Comparison of ENCODE assay signal across 8 cellular contexts in genomic region chr3:71066356-71066755, GRCh38.
A peak's percentile ranks its signal among the peaks of the same experiment; 100 is the strongest.
DNase-seq lines count a peak whose midpoint lies in the region; ATAC-seq and TF ChIP-seq lines count a peak whose summit lies in the region.

No MANE protein-coding gene starts in this region.

- H3K9me3 ChIP-seq in SK-N-SH: no peaks in the 10 kb centered on the region

- ATAC-seq in SK-N-SH treated with all-trans-retinoic acid at 6 μM for 48 hours: no peak

- H3K27me3 Mint-ChIP-seq in T-helper 1 cell treated with Interleukin-12 subunit alpha and Interleukin-12 subunit beta and Interleukin-4 antibody, amounts not matched to agents 30 μg/mL and 1 μg/mL, for 36 hours (ENCODE audit: low read depth): peaks cover 22% of the 10 kb centered on the region
- H3K27me3 Mint-ChIP-seq in glutamatergic neuron (ENCODE audit: unreplicated experiment): peaks cover 2% of the 10 kb centered on the region
- H3K27me3 Mint-ChIP-seq in stimulated activated naive CD8-positive, alpha-beta T cell treated with anti-CD3 and anti-CD28 coated beads, Interleukin-15, Interleukin-2, amounts not matched to agents 100 ng/mL and 50 ng/mL, for 24 hours: no peaks in the 10 kb centered on the region

- peak overlapping the region in 1 of 2 experiments; percentile 92; a peak in 2 of 4 replicates for H3K27ac ChIP-seq in SK-N-SH (ENCODE audit: low read depth in 2 of 2, low read length in 1 of 2)

- no peaks in the 10 kb centered on the region for H3K9me2 ChIP-seq in SK-N-SH

- H4K20me1 ChIP-seq in SK-N-SH (ENCODE audit: insufficient read depth): no peaks in the 10 kb centered on the region

- no peak for DNase-seq in SK-N-SH
- no peak for DNase-seq in glutamatergic neuron
- DNase-seq in ecto neural progenitor cell (ENCODE audit: low spot score): no peak
- no peak for DNase-seq in RPMI8226
- DNase-seq in NCI-H2227 treated with DMSO at 0.1 percent for 48 hours (lab: John Stamatoyannopoulos, UW): no peak

- H3K36me3 ChIP-seq in SK-N-SH (replicated peaks in 1 of 2; ENCODE audit: control insufficient read depth in 1 of 2, insufficient read depth in 2 of 2, low read length in 1 of 2): no peaks in the 10 kb centered on the region

- peaks cover 21 to 25% of the 10 kb centered on the region in 2 experiments; a peak in 3 of 4 replicates for H3K4me1 ChIP-seq in SK-N-SH (ENCODE audit: control insufficient read depth in 1 of 2, insufficient read depth in 2 of 2, low read depth in 1 of 2, low read length in 1 of 2)

- peak overlapping the region; percentile 90; the same call in 1 of the 2 replicates for H3K9ac ChIP-seq in SK-N-SH

- no peak overlapping the region for H2AFZ ChIP-seq in SK-N-SH (ENCODE audit: low read depth)

- peak overlapping the region; percentile 88 for H3K27ac Mint-ChIP-seq in T-helper 1 cell treated with Interleukin-12 subunit alpha and Interleukin-12 subunit beta and Interleukin-4 antibody, amounts not matched to agents 30 μg/mL and 1 μg/mL, for 36 hours
- H3K27ac Mint-ChIP-seq in glutamatergic neuron (ENCODE audit: unreplicated experiment): no peak overlapping the region
- peak overlapping the region; percentile 90 for H3K27ac Mint-ChIP-seq in stimulated activated naive CD8-positive, alpha-beta T cell treated with anti-CD3 and anti-CD28 coated beads, Interleukin-15, Interleukin-2, amounts not matched to agents 100 ng/mL and 50 ng/mL, for 24 hours

- TF ChIP-seq EP300 in SK-N-SH (IDR thresholded peaks at IDR 0.05; ENCODE audit: borderline replicate concordance in 1 of 2, low read depth in 1 of 2, low read length in 1 of 2): no peak

- peak overlapping the region in 1 of 2 experiments; percentile 18; a peak in 1 of 4 replicates for H3K4me3 ChIP-seq in SK-N-SH (ENCODE audit: low read depth in 2 of 2, low read length in 1 of 2)

- H3K4me1 Mint-ChIP-seq in T-helper 1 cell treated with Interleukin-12 subunit alpha and Interleukin-12 subunit beta and Interleukin-4 antibody, amounts not matched to agents 30 μg/mL and 1 μg/mL, for 36 hours (ENCODE audit: low read depth): peaks cover 41% of the 10 kb centered on the region
- peaks cover 34% of the 10 kb centered on the region for H3K4me1 Mint-ChIP-seq in glutamatergic neuron (ENCODE audit: low read depth, unreplicated experiment)
- H3K4me1 Mint-ChIP-seq in stimulated activated naive CD8-positive, alpha-beta T cell treated with anti-CD3 and anti-CD28 coated beads, Interleukin-15, Interleukin-2, amounts not matched to agents 100 ng/mL and 50 ng/mL, for 24 hours (ENCODE audit: low read depth): peaks cover 69% of the 10 kb centered on the region

- H3K4me2 ChIP-seq in SK-N-SH: peak overlapping the region; percentile 51

- peak overlapping the region; percentile 48 for H3K4me3 Mint-ChIP-seq in T-helper 1 cell treated with Interleukin-12 subunit alpha and Interleukin-12 subunit beta and Interleukin-4 antibody, amounts not matched to agents 30 μg/mL and 1 μg/mL, for 36 hours
- peak overlapping the region; percentile 62 for H3K4me3 Mint-ChIP-seq in glutamatergic neuron (ENCODE audit: unreplicated experiment)
- peak overlapping the region; percentile 87 for H3K4me3 Mint-ChIP-seq in stimulated activated naive CD8-positive, alpha-beta T cell treated with anti-CD3 and anti-CD28 coated beads, Interleukin-15, Interleukin-2, amounts not matched to agents 100 ng/mL and 50 ng/mL, for 24 hours

- TF ChIP-seq RAD21 in SK-N-SH (IDR thresholded peaks at IDR 0.05; ENCODE audit: low read length): no peak

- CTCF ChIA-PET in SK-N-SH (lab: Yijun Ruan, JAX): interaction anchor here (1.0 kb wide), 1 partner anchor 110 kb away, joined by 3 read pairs; no protein-coding TSS in a partner anchor

- H3K79me2 ChIP-seq in SK-N-SH (ENCODE audit: insufficient read depth): peaks cover 69% of the 10 kb centered on the region

- peaks cover 4% of the 10 kb centered on the region for H3K36me3 Mint-ChIP-seq in T-helper 1 cell treated with Interleukin-12 subunit alpha and Interleukin-12 subunit beta and Interleukin-4 antibody, amounts not matched to agents 30 μg/mL and 1 μg/mL, for 36 hours (ENCODE audit: low read depth)
- no peaks in the 10 kb centered on the region for H3K36me3 Mint-ChIP-seq in glutamatergic neuron (ENCODE audit: unreplicated experiment)
- H3K36me3 Mint-ChIP-seq in stimulated activated naive CD8-positive, alpha-beta T cell treated with anti-CD3 and anti-CD28 coated beads, Interleukin-15, Interleukin-2, amounts not matched to agents 100 ng/mL and 50 ng/mL, for 24 hours (ENCODE audit: low read depth): peaks cover 38% of the 10 kb centered on the region

- POLR2A ChIA-PET in SK-N-SH (lab: Yijun Ruan, JAX): no interaction called here

- no peaks in the 10 kb centered on the region for H3K27me3 ChIP-seq in SK-N-SH (ENCODE audit: insufficient read depth)

- no peaks in the 10 kb centered on the region for H3K9me3 Mint-ChIP-seq in T-helper 1 cell treated with Interleukin-12 subunit alpha and Interleukin-12 subunit beta and Interleukin-4 antibody, amounts not matched to agents 30 μg/mL and 1 μg/mL, for 36 hours
- H3K9me3 Mint-ChIP-seq in glutamatergic neuron (ENCODE audit: unreplicated experiment): peaks cover 8% of the 10 kb centered on the region
- no peaks in the 10 kb centered on the region for H3K9me3 Mint-ChIP-seq in stimulated activated naive CD8-positive, alpha-beta T cell treated with anti-CD3 and anti-CD28 coated beads, Interleukin-15, Interleukin-2, amounts not matched to agents 100 ng/mL and 50 ng/mL, for 24 hours

- 56% methylated on average over 6 of the region's 6 CpGs for WGBS in SK-N-SH (ENCODE audit: low lambda C conversion rate)

- H3F3A ChIP-seq in SK-N-SH (replicated peaks; ENCODE audit: insufficient read depth): peaks cover 28% of the 10 kb centered on the region

- TF ChIP-seq CTCF in SK-N-SH (IDR thresholded peaks at IDR 0.05): no peak
- no peak for TF ChIP-seq CTCF in glutamatergic neuron (IDR thresholded peaks at IDR 0.05; ENCODE audit: partially characterized antibody, unreplicated experiment)

TF ChIP-seq in SK-N-SH, 30 proteins besides CTCF, POLR2A, EP300 and RAD21:
- TF ChIP-seq MEF2A (IDR thresholded peaks at IDR 0.05; ENCODE audit: borderline replicate concordance, low read depth) (no peak), FOXM1 (IDR thresholded peaks at IDR 0.05; ENCODE audit: low read depth) (no peak), TAF1 (IDR thresholded peaks at IDR 0.05; ENCODE audit: borderline replicate concordance, low read depth, low read length) (no peak), RFX5 (IDR thresholded peaks at IDR 0.05; ENCODE audit: low read length) (no peak), JUND (IDR thresholded peaks at IDR 0.05) (no peak)
TF ChIP-seq in SK-N-SH: peak in this region for 0.

TF ChIP-seq in SK-N-SH treated with all-trans-retinoic acid at 6 μM for 48 hours, 23 proteins besides CTCF, POLR2A, EP300 and RAD21:
- TF ChIP-seq CSDC2 (CRISPR knock-in tag; IDR thresholded peaks at IDR 0.05): no peak
- TF ChIP-seq ZFP30 (CRISPR knock-in tag; IDR thresholded peaks at IDR 0.05): no peak
- TF ChIP-seq TCF4 (CRISPR knock-in tag; IDR thresholded peaks at IDR 0.05; ENCODE audit: borderline replicate concordance): no peak
- TF ChIP-seq ESRRG (CRISPR knock-in tag; IDR thresholded peaks at IDR 0.05): no peak
- no peak for TF ChIP-seq ARNTL (CRISPR knock-in tag; IDR thresholded peaks at IDR 0.05; ENCODE audit: borderline replicate concordance, low read depth)
- TF ChIP-seq ZFP3 (CRISPR knock-in tag; IDR thresholded peaks at IDR 0.05): no peak
- TF ChIP-seq CREB5 (CRISPR knock-in tag; IDR thresholded peaks at IDR 0.05; ENCODE audit: low read depth): no peak
- no peak for TF ChIP-seq PPARA (CRISPR knock-in tag; IDR thresholded peaks at IDR 0.05; ENCODE audit: borderline replicate concordance)
- TF ChIP-seq TOX (CRISPR knock-in tag; IDR thresholded peaks at IDR 0.05; ENCODE audit: borderline replicate concordance): no peak
- TF ChIP-seq SNAI2 (CRISPR knock-in tag; IDR thresholded peaks at IDR 0.05): no peak
- no peak for TF ChIP-seq ZNF565 (CRISPR knock-in tag; conservative IDR thresholded peaks at IDR 0.05; ENCODE audit: low read depth)
- no peak for TF ChIP-seq ZNF8 (CRISPR knock-in tag; IDR thresholded peaks at IDR 0.05)
TF ChIP-seq in SK-N-SH treated with all-trans-retinoic acid at 6 μM for 48 hours: peak in this region for 0.
